Comparison of ENCODE assay signal across 8 cellular contexts in the genomic region with DNA sequence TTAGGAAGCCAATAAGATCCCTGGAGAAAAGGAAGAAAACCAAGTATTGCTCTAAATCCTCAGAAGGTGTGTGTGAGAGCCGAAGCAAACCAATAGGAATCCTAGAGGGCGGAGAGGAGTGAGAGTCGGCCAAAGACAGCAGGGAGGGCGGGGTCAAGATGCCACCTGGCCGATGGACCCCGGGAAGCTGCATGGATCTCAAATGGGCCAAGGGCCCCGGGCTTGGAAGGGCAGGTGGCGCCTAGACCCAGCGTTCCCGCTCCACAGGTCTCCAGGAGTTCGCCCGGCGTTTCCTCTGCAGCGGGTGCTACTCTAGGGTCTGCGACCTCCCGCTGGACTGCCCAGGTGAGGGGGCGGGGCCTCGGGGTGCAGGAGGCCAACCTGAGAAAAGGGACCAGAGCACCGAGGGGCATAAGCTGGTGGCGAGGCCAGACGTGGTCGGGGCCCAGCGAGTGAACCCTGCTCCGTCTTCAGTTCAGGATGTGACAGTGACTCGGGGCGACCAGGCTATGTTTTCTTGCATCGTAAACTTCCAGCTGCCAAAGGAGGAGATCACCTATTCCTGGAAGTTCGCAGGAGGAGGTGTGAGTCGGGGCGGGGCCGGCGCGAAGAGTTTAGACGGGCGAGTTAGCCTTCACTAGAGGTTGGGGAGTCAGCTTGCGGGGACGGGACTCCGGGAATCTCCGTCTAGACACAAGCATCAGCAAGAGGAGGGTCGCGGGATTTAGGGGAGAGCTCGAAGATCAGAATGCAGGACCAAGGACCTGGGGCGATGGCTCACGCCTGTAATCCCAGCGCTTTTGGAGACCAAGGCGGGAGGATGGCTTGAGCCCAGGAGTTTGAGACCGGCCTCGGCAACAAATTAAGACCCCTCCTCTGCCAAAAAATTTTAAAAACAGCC. TPM values are rescaled to one million over a fixed set of nuclear protein-coding genes. Genes with fewer than 3 reads are reported as not detected.
DNase-seq lines count a peak whose midpoint lies in the region; ATAC-seq and TF ChIP-seq lines count a peak whose summit lies in the region.

No MANE protein-coding gene starts in this region.

- H3K27me3 Mint-ChIP-seq in activated naive CD4-positive, alpha-beta T cell treated with anti-CD3 and anti-CD28 coated beads for 36 hours (ENCODE audit: low read depth), result peaks cover 3% of the 10 kb centered on the region

- peak overlapping the region; percentile 63 to 98 (median 95) for H3K27ac ChIP-seq in dorsolateral prefrontal cortex
- peak overlapping the region; percentile 89 to 90 for H3K27ac ChIP-seq in uterus

- ATAC-seq in GM18858 (IDR thresholded peaks at IDR 0.05; ENCODE audit: unreplicated experiment), result no peak

- peaks cover 27% of the 10 kb centered on the region for H3K36me3 Mint-ChIP-seq in activated naive CD4-positive, alpha-beta T cell treated with anti-CD3 and anti-CD28 coated beads for 36 hours (ENCODE audit: low read depth)

- H3K9me3 Mint-ChIP-seq in activated naive CD4-positive, alpha-beta T cell treated with anti-CD3 and anti-CD28 coated beads for 36 hours, result no peaks in the 10 kb centered on the region

- peak overlapping the region; percentile 10 for H3K27ac Mint-ChIP-seq in activated naive CD4-positive, alpha-beta T cell treated with anti-CD3 and anti-CD28 coated beads for 36 hours

- no peak for TF ChIP-seq POLR2A in uterus (IDR thresholded peaks at IDR 0.05)

- H3K27me3 ChIP-seq in dorsolateral prefrontal cortex (no peaks in the 10 kb centered on the region), mononuclear cell (ENCODE audit: insufficient read depth, low read length) (peaks cover 13% of the 10 kb centered on the region), uterus (no peaks in the 10 kb centered on the region)

- DNase-seq in activated naive CD4-positive, alpha-beta T cell treated with anti-CD3 and anti-CD28 coated beads for 36 hours, result peak; percentile 32
- DNase-seq in activated naive CD4-positive, alpha-beta T cell treated with anti-CD3 and anti-CD28 coated beads, Interleukin-2, amount 50 U/mL, for 16 hours, result no peak
- DNase-seq in dorsolateral prefrontal cortex, result peak in 1 of 10 donors; percentile 18
- peak; percentile 48 to 51 for DNase-seq in uterus
- DNase-seq in NCI-H1694 treated with DMSO at 0.1 percent for 48 hours (lab: John Stamatoyannopoulos, UW), result no peak
- no peak for DNase-seq in activated gamma-delta T cell treated with Interleukin-2 at 50 U/mL for 16 hours

- peak overlapping the region; percentile 91 for H3K4me3 Mint-ChIP-seq in activated naive CD4-positive, alpha-beta T cell treated with anti-CD3 and anti-CD28 coated beads for 36 hours

- H3K4me1 ChIP-seq in mononuclear cell (ENCODE audit: insufficient read depth, low read length) (peaks cover 28% of the 10 kb centered on the region), uterus (no peaks in the 10 kb centered on the region)

- H3K36me3 ChIP-seq in uterus, result no peaks in the 10 kb centered on the region

- TF ChIP-seq CTCF in dorsolateral prefrontal cortex (IDR thresholded peaks at IDR 0.05 in 54 of 56, conservative IDR thresholded peaks at IDR 0.05 in 2 of 56; ENCODE audit: low read depth in 1 of 56, partially characterized antibody in 56 of 56), result no peak
- TF ChIP-seq CTCF in uterus (IDR thresholded peaks at IDR 0.05), result no peak

- H3K9me3 ChIP-seq in mononuclear cell (ENCODE audit: low read depth, low read length) (no peaks in the 10 kb centered on the region), uterus (no peaks in the 10 kb centered on the region)

- intact Hi-C loops in activated naive CD4-positive, alpha-beta T cell treated with anti-CD3 and anti-CD28 coated beads for 36 hours (cut with micrococcal nuclease), result loop anchor here (5.0 to 10.0 kb wide), 2 partner anchors 534 to 1188 kb away; a partner anchor contains a TSS
- intact Hi-C loops in dorsolateral prefrontal cortex (cut with DNase I) (loop anchor here in 1 of 2 donors (2.0 to 5.0 kb wide), 2 partner anchors 14 to 111 kb away; no protein-coding TSS in a partner anchor), uterus (cut with DNase I; ENCODE audit: low total_unique reads) (no loop called here)

- peaks cover 27% of the 10 kb centered on the region for H3K4me1 Mint-ChIP-seq in activated naive CD4-positive, alpha-beta T cell treated with anti-CD3 and anti-CD28 coated beads for 36 hours (ENCODE audit: low read depth)

- CTCF ChIA-PET in activated naive CD4-positive, alpha-beta T cell treated with anti-CD3 and anti-CD28 coated beads for 36 hours (lab: Charles Lee), result interaction anchor here (1.9 kb wide), 1 partner anchor 27 kb away, joined by 6 read pairs; no protein-coding TSS in a partner anchor

- H3K4me3 ChIP-seq in dorsolateral prefrontal cortex (peak overlapping the region in 55 of 59 donors; percentile 56 to 97 (median 77)), mononuclear cell (ENCODE audit: low read length) (peak overlapping the region; percentile 85), uterus (peak overlapping the region in 1 of 2 donors; percentile 61)

RNA-seq across cellular contexts. Expression of a gene that starts 9.9 kb away (rescaled TPM):
- 1 to 10 TPM; 5.8 to 6.6 TPM for total RNA-seq in activated naive CD4-positive, alpha-beta T cell treated with anti-CD3 and anti-CD28 coated beads for 36 hours
- total RNA-seq in dorsolateral prefrontal cortex (10 to 100 TPM; 15.5 to 76.0 (median 27.1) TPM), mononuclear cell (1.8 TPM), uterus (100 to 1,000 TPM in 1 of 4 donors, 10 to 100 TPM in 2, 1 to 10 TPM in 1; 9.7 to 112 (median 22.5) TPM)

RNA-seq across cellular contexts. Expression of a gene that starts 20.8 kb away (rescaled TPM):
- total RNA-seq in activated naive CD4-positive, alpha-beta T cell treated with anti-CD3 and anti-CD28 coated beads for 36 hours, result not detected
- total RNA-seq in dorsolateral prefrontal cortex, result 1 to 10 TPM; 1.1 to 8.3 (median 4.0) TPM
- total RNA-seq in mononuclear cell, result 1.2 TPM
- total RNA-seq in uterus, result 1 to 10 TPM in 1 of 4 donors, under 1 TPM in 3; 0.29 to 2.0 (median 0.70) TPM

RNA-seq across cellular contexts. Expression of a gene that starts 48.7 kb away (rescaled TPM):
- total RNA-seq in activated naive CD4-positive, alpha-beta T cell treated with anti-CD3 and anti-CD28 coated beads for 36 hours, result not detected
- 10 to 100 TPM in 52 of 120 experiments, 1 to 10 TPM in 68; 1.1 to 63.7 (median 7.9) TPM for total RNA-seq in dorsolateral prefrontal cortex
- total RNA-seq in mononuclear cell, result 81.6 TPM
- 10 to 100 TPM in 1 of 4 donors, 1 to 10 TPM in 2, under 1 TPM in 1; 0.51 to 58.2 (median 2.1) TPM for total RNA-seq in uterus

RNA-seq across cellular contexts. Expression of a gene that starts 56.4 kb away (rescaled TPM):
- not detected for total RNA-seq in activated naive CD4-positive, alpha-beta T cell treated with anti-CD3 and anti-CD28 coated beads for 36 hours
- total RNA-seq in dorsolateral prefrontal cortex, result 10 to 100 TPM in 2 of 120 experiments, 1 to 10 TPM in 103, under 1 TPM in 11, not detected in 4; 0.33 to 13.4 (median 3.2) TPM
- total RNA-seq in mononuclear cell, result 28.4 TPM
- total RNA-seq in uterus, result 1 to 10 TPM in 2 of 4 donors, under 1 TPM in 1, not detected in 1; 0.69 to 3.5 (median 1.0) TPM

RNA-seq across cellular contexts. Expression of a gene that starts 58.0 kb away (rescaled TPM):
- total RNA-seq in activated naive CD4-positive, alpha-beta T cell treated with anti-CD3 and anti-CD28 coated beads for 36 hours, result not detected
- total RNA-seq in dorsolateral prefrontal cortex, result 10 to 100 TPM in 1 of 120 experiments, 1 to 10 TPM in 48, under 1 TPM in 52, not detected in 19; 0.19 to 10.7 (median 0.99) TPM
- total RNA-seq in mononuclear cell, result 7.5 TPM
- under 1 TPM in 2 of 4 donors, not detected in 2; 0.58 to 0.76 TPM for total RNA-seq in uterus

Comparison
In these comparisons a context has a peak if more than half of its experiments do, and no peak if none do; other contexts are left out.
1. DNase-seq: peak in activated naive CD4-positive, alpha-beta T cell treated with anti-CD3 and anti-CD28 coated beads for 36 hours (single experiment) and uterus (2 of 2); none in activated naive CD4-positive, alpha-beta T cell treated with anti-CD3 and anti-CD28 coated beads, Interleukin-2, amount 50 U/mL, for 16 hours (single experiment), NCI-H1694 treated with DMSO at 0.1 percent for 48 hours (single experiment) and activated gamma-delta T cell treated with Interleukin-2 at 50 U/mL for 16 hours (single experiment).